ENCODE assay signal across 8 cellular contexts in the genomic region with DNA sequence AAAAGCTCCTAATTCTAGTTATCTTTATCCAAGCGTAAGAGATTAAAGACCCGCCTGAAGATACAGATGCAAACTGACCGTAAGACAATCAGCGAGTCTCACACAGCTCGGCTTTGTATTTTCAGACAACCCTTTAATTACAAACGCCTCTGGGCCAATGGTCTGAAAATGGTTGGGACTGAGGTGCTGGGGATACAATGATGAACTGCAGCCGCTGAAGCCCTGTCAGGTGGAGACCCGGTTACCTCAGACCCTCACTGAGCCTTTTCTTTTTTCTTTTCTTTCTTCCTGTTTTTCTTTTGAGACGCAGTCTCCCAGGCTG. TPM values are rescaled to one million over a fixed set of nuclear protein-coding genes. Genes with fewer than 3 reads are reported as not detected.
A peak's percentile ranks its signal among the peaks of the same experiment; 100 is the strongest.
DNase-seq lines count a peak whose midpoint lies in the region; ATAC-seq lines count a peak whose summit lies in the region.

No MANE protein-coding gene starts in this region.

- no peaks in the 10 kb centered on the region for H3K27me3 Mint-ChIP-seq in CD4-positive, alpha-beta memory T cell
- H3K27me3 Mint-ChIP-seq in activated T-helper 1 cell treated with anti-CD3 and anti-CD28 coated beads, Interleukin-12 subunit alpha, Interleukin-12 subunit beta, Interleukin-2, Interleukin-4 antibody, amounts not matched to agents 30 ng/mL and 10 ng/mL and 1 ng/mL, durations not matched to agents 14 hours and 24 hours and 36 hours (ENCODE audit: insufficient read depth): peaks cover 4% of the 10 kb centered on the region

- H3K9me3 Mint-ChIP-seq in CD4-positive, alpha-beta memory T cell: peaks cover 0 to 2% (median 0%) of the 10 kb centered on the region in 8 donors
- H3K9me3 Mint-ChIP-seq in activated T-helper 1 cell treated with anti-CD3 and anti-CD28 coated beads, Interleukin-12 subunit alpha, Interleukin-12 subunit beta, Interleukin-2, Interleukin-4 antibody, amounts not matched to agents 30 ng/mL and 10 ng/mL and 1 ng/mL, durations not matched to agents 14 hours and 24 hours and 36 hours: no peaks in the 10 kb centered on the region

- peaks cover 11 to 23% (median 19%) of the 10 kb centered on the region in 4 donors for H3K4me1 Mint-ChIP-seq in CD4-positive, alpha-beta memory T cell
- H3K4me1 Mint-ChIP-seq in activated T-helper 1 cell treated with anti-CD3 and anti-CD28 coated beads, Interleukin-12 subunit alpha, Interleukin-12 subunit beta, Interleukin-2, Interleukin-4 antibody, amounts not matched to agents 30 ng/mL and 10 ng/mL and 1 ng/mL, durations not matched to agents 14 hours and 24 hours and 36 hours (ENCODE audit: low read depth): peaks cover 17% of the 10 kb centered on the region

- H3K4me1 ChIP-seq in CD4-positive, alpha-beta memory T cell (ENCODE audit: insufficient read depth, low read length): peaks cover 22% of the 10 kb centered on the region
- H3K4me1 ChIP-seq in HUES6 (ENCODE audit: control insufficient read depth, insufficient read depth, low read length): peaks cover 4% of the 10 kb centered on the region; the same call in 1 of the 2 replicates

- peaks cover 6 to 23% of the 10 kb centered on the region in 2 donors for H3K36me3 Mint-ChIP-seq in CD4-positive, alpha-beta memory T cell
- peaks cover 2% of the 10 kb centered on the region for H3K36me3 Mint-ChIP-seq in activated T-helper 1 cell treated with anti-CD3 and anti-CD28 coated beads, Interleukin-12 subunit alpha, Interleukin-12 subunit beta, Interleukin-2, Interleukin-4 antibody, amounts not matched to agents 30 ng/mL and 10 ng/mL and 1 ng/mL, durations not matched to agents 14 hours and 24 hours and 36 hours (ENCODE audit: low read depth)

- H3K27me3 ChIP-seq in CD4-positive, alpha-beta memory T cell (ENCODE audit: insufficient read depth, low read length): no peaks in the 10 kb centered on the region
- H3K27me3 ChIP-seq in HUES6 (ENCODE audit: control insufficient read depth, insufficient read depth, low read length): no peaks in the 10 kb centered on the region

- H3K4me3 Mint-ChIP-seq in CD4-positive, alpha-beta memory T cell: peak overlapping the region; percentile 95 to 100 (median 98)
- peak overlapping the region; percentile 97 for H3K4me3 Mint-ChIP-seq in activated T-helper 1 cell treated with anti-CD3 and anti-CD28 coated beads, Interleukin-12 subunit alpha, Interleukin-12 subunit beta, Interleukin-2, Interleukin-4 antibody, amounts not matched to agents 30 ng/mL and 10 ng/mL and 1 ng/mL, durations not matched to agents 14 hours and 24 hours and 36 hours

- peak overlapping the region; percentile 83 for H3K27ac ChIP-seq in CD4-positive, alpha-beta memory T cell (ENCODE audit: low read depth, low read length)
- H3K27ac ChIP-seq in HUES6 (ENCODE audit: low read depth, low read length): no peak overlapping the region; the same call in 1 of the 2 replicates

- CTCF ChIA-PET in CD4-positive, alpha-beta memory T cell (lab: Charles Lee; ENCODE audit: partially characterized antibody): interaction anchor here (0.9 to 3.1 kb wide), 7 partner anchors 10 to 100 kb away, joined by 3 to 15 read pairs (median 5); no protein-coding TSS in a partner anchor

- peak overlapping the region; percentile 98 to 100 (median 99) for H3K27ac Mint-ChIP-seq in CD4-positive, alpha-beta memory T cell
- H3K27ac Mint-ChIP-seq in activated T-helper 1 cell treated with anti-CD3 and anti-CD28 coated beads, Interleukin-12 subunit alpha, Interleukin-12 subunit beta, Interleukin-2, Interleukin-4 antibody, amounts not matched to agents 30 ng/mL and 10 ng/mL and 1 ng/mL, durations not matched to agents 14 hours and 24 hours and 36 hours: peak overlapping the region; percentile 95

- no peak for DNase-seq in CD4-positive, alpha-beta memory T cell
- DNase-seq in activated T-helper 1 cell treated with anti-CD3 and anti-CD28 coated beads, Interleukin-12 subunit alpha, Interleukin-12 subunit beta, Interleukin-2, Interleukin-4 antibody, amounts not matched to agents 30 ng/mL and 10 ng/mL and 1 ng/mL, durations not matched to agents 14 hours and 24 hours and 36 hours (ENCODE audit: low spot score): no peak
- DNase-seq in left ventricle myocardium superior (peak; percentile 32), renal cortical epithelial cell (ENCODE audit: low read depth) (peak; percentile 9), COLO668 (lab: John Stamatoyannopoulos, UW; ENCODE audit: unreplicated experiment) (no peak), posterior vena cava (ENCODE audit: low spot score) (no peak)

- peak; percentile 8 for ATAC-seq in GM19324 (IDR thresholded peaks at IDR 0.05; ENCODE audit: low FRiP score, unreplicated experiment)
- ATAC-seq in left ventricle myocardium superior: peak; percentile 13

- POLR2A ChIA-PET in CD4-positive, alpha-beta memory T cell (lab: Charles Lee; ENCODE audit: partially characterized antibody): interaction anchor here (0.6 to 3.6 kb wide), 27 partner anchors 10 to 1752 kb away, joined by 3 to 118 read pairs (median 7); partner anchors contain the start of genes CCDC88A, CLHC1, MTIF2 and PNPT1

- no peaks in the 10 kb centered on the region for H3K36me3 ChIP-seq in CD4-positive, alpha-beta memory T cell (ENCODE audit: insufficient read depth, low read length)
- H3K36me3 ChIP-seq in HUES6 (ENCODE audit: control insufficient read depth, insufficient read depth, low read length): no peaks in the 10 kb centered on the region; the same call in 1 of the 2 replicates

- intact Hi-C loops in CD4-positive, alpha-beta memory T cell (cut with micrococcal nuclease): loop anchor here (1.0 to 5.0 kb wide), 9 partner anchors 11 to 1548 kb away; partner anchors contain the start of genes ACYP2, CLHC1, EML6 and PNPT1
- intact Hi-C loops in activated T-helper 1 cell treated with anti-CD3 and anti-CD28 coated beads, Interleukin-12 subunit alpha, Interleukin-12 subunit beta, Interleukin-2, Interleukin-4 antibody, amounts not matched to agents 30 ng/mL and 10 ng/mL and 1 ng/mL, durations not matched to agents 14 hours and 24 hours and 36 hours (cut with micrococcal nuclease): loop anchor here (1.0 to 2.0 kb wide), 12 partner anchors 11 to 948 kb away; partner anchors contain the start of genes CLHC1, EML6, PPP4R3B and RPS27A
- intact Hi-C loops in left ventricle myocardium superior (cut with micrococcal nuclease): no loop called here
- intact Hi-C loops in posterior vena cava (cut with DNase I): no loop called here

- H3K9ac ChIP-seq in HUES6 (ENCODE audit: low read length): peak overlapping the region; percentile 51

- no peaks in the 10 kb centered on the region for H3K9me3 ChIP-seq in CD4-positive, alpha-beta memory T cell (ENCODE audit: control insufficient read depth in 1 of 2, low read length in 2 of 2)
- no peaks in the 10 kb centered on the region for H3K9me3 ChIP-seq in HUES6 (ENCODE audit: control insufficient read depth, insufficient read depth, low read depth, low read length)

- peak overlapping the region; percentile 69 to 70 for H3K4me3 ChIP-seq in CD4-positive, alpha-beta memory T cell (ENCODE audit: low read length in 2 of 2)
- H3K4me3 ChIP-seq in HUES6 (ENCODE audit: low read depth, low read length): peak overlapping the region; percentile 83

RNA-seq across cellular contexts. Expression of gene CFAP36, which starts 0.7 kb away (rescaled TPM):
- 10 to 100 TPM; 49.2 to 52.2 TPM for total RNA-seq in CD4-positive, alpha-beta memory T cell
- polyA plus RNA-seq in CD4-positive, alpha-beta memory T cell: 10 to 100 TPM; 47.0 to 52.9 TPM
- total RNA-seq in activated T-helper 1 cell treated with anti-CD3 and anti-CD28 coated beads, Interleukin-12 subunit alpha, Interleukin-12 subunit beta, Interleukin-2, Interleukin-4 antibody, amounts not matched to agents 30 ng/mL and 10 ng/mL and 1 ng/mL, durations not matched to agents 14 hours and 24 hours and 36 hours: 21.5 and 22.0 TPM in 2 replicates
- 20.1 TPM for total RNA-seq in left ventricle myocardium superior
- 24.3 and 47.3 TPM in 2 replicates for total RNA-seq in renal cortical epithelial cell
- total RNA-seq in posterior vena cava: 10 to 100 TPM; 46.8 to 55.9 TPM

Comparison
In these comparisons a context has a peak if more than half of its experiments do, and no peak if none do; other contexts are left out.
1. DNase-seq: peak in left ventricle myocardium superior (single experiment) and renal cortical epithelial cell (single experiment); none in CD4-positive, alpha-beta memory T cell (0 of 5), activated T-helper 1 cell treated with anti-CD3 and anti-CD28 coated beads, Interleukin-12 subunit alpha, Interleukin-12 subunit beta, Interleukin-2, Interleukin-4 antibody, amounts not matched to agents 30 ng/mL and 10 ng/mL and 1 ng/mL, durations not matched to agents 14 hours and 24 hours and 36 hours (single experiment), COLO668 (single experiment) and posterior vena cava (single experiment).
2. intact Hi-C loops: an anchor here in CD4-positive, alpha-beta memory T cell (1.0 to 5.0 kb wide) and activated T-helper 1 cell treated with anti-CD3 and anti-CD28 coated beads, Interleukin-12 subunit alpha, Interleukin-12 subunit beta, Interleukin-2, Interleukin-4 antibody, amounts not matched to agents 30 ng/mL and 10 ng/mL and 1 ng/mL, durations not matched to agents 14 hours and 24 hours and 36 hours (1.0 to 2.0 kb wide); none called in left ventricle myocardium superior and posterior vena cava.